In the genomic region with DNA sequence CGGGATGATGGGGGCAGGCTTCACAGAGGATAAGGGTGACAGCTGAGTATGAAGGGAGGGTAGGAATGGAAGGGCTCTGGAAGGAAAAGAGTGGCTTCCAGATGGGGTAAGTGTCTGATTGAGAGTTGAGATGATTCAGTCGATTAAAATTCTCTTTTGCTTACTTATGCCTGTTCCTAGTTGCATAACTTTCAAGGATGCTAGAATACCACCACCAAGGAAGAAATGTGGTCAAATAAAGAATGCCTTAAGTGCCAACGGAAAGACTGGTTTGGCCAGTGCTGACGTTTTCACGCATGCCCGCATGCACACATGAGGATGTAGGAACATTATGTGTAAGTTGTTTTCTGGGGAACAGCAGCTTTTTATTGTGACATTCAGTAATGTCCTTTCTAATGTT, we compare ENCODE assay signal across 14 cellular contexts.
DNase-seq lines count a peak whose midpoint lies in the region; TF ChIP-seq lines count a peak whose summit lies in the region.
"Had no signal": no experiment of that assay in that cellular context is flagged by ENCODE, and none has a peak within 500 bp of the region (broad histone marks: within the 10 kb centered on the region; RNA-seq: fewer than 3 reads in every experiment).

No MANE protein-coding gene starts in this region.

- H3K36me3 ChIP-seq in mesendoderm (ENCODE audit: control insufficient read depth, insufficient read depth, low read length) = no peaks in the 10 kb centered on the region

- no peak overlapping the region for H2AK5ac ChIP-seq in mesendoderm (ENCODE audit: low read length)

- no TSS peak for BruUV-seq in MCF 10A (replicated peaks; lab: Mats Ljungman, UMichigan)

- H3K4me3 Mint-ChIP-seq in MCF 10A (ENCODE audit: unreplicated experiment) = no peak overlapping the region
- no peak overlapping the region for H3K4me3 Mint-ChIP-seq in endothelial cell (ENCODE audit: unreplicated experiment)
- H3K4me3 Mint-ChIP-seq: GM23338, IgD-negative memory B cell had no signal

- no CpG with 5 or more reads among the region's 6 CpGs for WGBS in mesendoderm (ENCODE audit: extremely low coverage, insufficient coverage, low lambda C conversion rate)

- H3K4me1 ChIP-seq in mesendoderm (ENCODE audit: control insufficient read depth, low read depth, low read length) = no peaks in the 10 kb centered on the region

- no peak overlapping the region for H3K56ac ChIP-seq in mesendoderm (ENCODE audit: low read length)

- peak; percentile 93 for DNase-seq in AG04449 (ENCODE audit: low read depth, low spot score)
- DNase-seq in HT1080 (ENCODE audit: low read depth) = peak; percentile 86
- peak; percentile 82 for DNase-seq in MCF 10A (ENCODE audit: unreplicated experiment)
- DNase-seq in kidney glomerular epithelial cell (lab: John Stamatoyannopoulos, UW) = peak; percentile 65
- DNase-seq in mesendoderm = no peak
- no peak for DNase-seq in endothelial cell (ENCODE audit: low spot score)
- no peak for DNase-seq in NCI-H2107 treated with DMSO at 0.1 percent for 48 hours (lab: John Stamatoyannopoulos, UW; ENCODE audit: unreplicated experiment)
- no peak for DNase-seq in NK-92 treated with Interleukin-12 subunit alpha and Interleukin-12 subunit beta, amount 100 ng/mL, for 24 hours (lab: John Stamatoyannopoulos, UW)
- DNase-seq: activated CD4-positive, CD25-positive, alpha-beta regulatory T cell; caudate nucleus; NCI-H2107 had no signal

- no peak overlapping the region for H3K18ac ChIP-seq in mesendoderm (ENCODE audit: low read length)

- no peak overlapping the region for H3K4me3 ChIP-seq in AG04449 (ENCODE audit: low read depth, low read length)
- H3K4me3 ChIP-seq in mesendoderm (ENCODE audit: low read length) = no peak overlapping the region
- H3K4me3 ChIP-seq: GM23338 had no signal

- H3K4ac ChIP-seq in mesendoderm (ENCODE audit: low read depth, low read length) = no peak overlapping the region

- H4K8ac ChIP-seq in mesendoderm (ENCODE audit: low read depth, low read length) = no peak overlapping the region

- H3K4me1 Mint-ChIP-seq in MCF 10A (ENCODE audit: insufficient read depth, unreplicated experiment) = peaks cover 7% of the 10 kb centered on the region
- H3K4me1 Mint-ChIP-seq in endothelial cell (ENCODE audit: unreplicated experiment) = peaks cover 8% of the 10 kb centered on the region
- H3K4me1 Mint-ChIP-seq: IgD-negative memory B cell had no signal

- H3K27ac Mint-ChIP-seq in MCF 10A (ENCODE audit: low read depth, unreplicated experiment) (peak overlapping the region; percentile 47), endothelial cell (ENCODE audit: unreplicated experiment) (no peak overlapping the region)
- H3K27ac Mint-ChIP-seq: GM23338, IgD-negative memory B cell, progenitor cell of endocrine pancreas had no signal

- no peak overlapping the region for H3K23ac ChIP-seq in mesendoderm (ENCODE audit: low read length)

- H3K27ac ChIP-seq in mesendoderm (ENCODE audit: low read depth, low read length) = no peak overlapping the region

- H3K79me1 ChIP-seq in mesendoderm (ENCODE audit: low read length) = no peaks in the 10 kb centered on the region

- no peak overlapping the region for H2BK120ac ChIP-seq in mesendoderm (ENCODE audit: low read depth, low read length)

- H3K79me2 ChIP-seq in mesendoderm (ENCODE audit: control insufficient read depth, insufficient read depth, low read length) = no peaks in the 10 kb centered on the region

- TF ChIP-seq CTCF in AG04449 (IDR thresholded peaks at IDR 0.05; ENCODE audit: insufficient read depth, low read length, missing control alignments) (no peak), MCF 10A (IDR thresholded peaks at IDR 0.05; ENCODE audit: unreplicated experiment) (no peak), endothelial cell (IDR thresholded peaks at IDR 0.05; ENCODE audit: unreplicated experiment) (no peak)

- no peaks in the 10 kb centered on the region for H3K9me3 Mint-ChIP-seq in MCF 10A (ENCODE audit: unreplicated experiment)
- no peaks in the 10 kb centered on the region for H3K9me3 Mint-ChIP-seq in endothelial cell (ENCODE audit: unreplicated experiment)

- CTCF ChIA-PET in AG04449 (lab: Yijun Ruan, JAX) = interaction anchor here (1.4 to 2.6 kb wide), 2 partner anchors 8 to 505 kb away, joined by 3 to 9 read pairs; no protein-coding TSS in a partner anchor
- CTCF ChIA-PET in MCF 10A (lab: Yijun Ruan, JAX) = interaction anchor here (0.6 to 1.4 kb wide), 3 partner anchors 264 to 897 kb away, joined by 3 to 4 read pairs (median 3); no protein-coding TSS in a partner anchor

- H3K9ac ChIP-seq in mesendoderm (ENCODE audit: low read length) = no peak overlapping the region

- no peak overlapping the region for H3K4me2 ChIP-seq in mesendoderm (ENCODE audit: low read length)
- H3K4me2 ChIP-seq: GM23338 had no signal

- H4K5ac ChIP-seq in mesendoderm (ENCODE audit: low read length) = no peak overlapping the region

- no peaks in the 10 kb centered on the region for H3K27me3 ChIP-seq in mesendoderm (ENCODE audit: insufficient read depth, low read length, poor library complexity)

- H2BK15ac ChIP-seq in mesendoderm (replicated peaks; ENCODE audit: low read depth) = no peak overlapping the region

- no peaks in the 10 kb centered on the region for H3K36me3 Mint-ChIP-seq in MCF 10A (ENCODE audit: insufficient read depth, unreplicated experiment)
- H3K36me3 Mint-ChIP-seq in endothelial cell (ENCODE audit: low read depth, unreplicated experiment) = no peaks in the 10 kb centered on the region
- H3K36me3 Mint-ChIP-seq: IgD-negative memory B cell had no signal

- no peak overlapping the region for H2BK5ac ChIP-seq in mesendoderm (ENCODE audit: low read length)

- no peaks in the 10 kb centered on the region for H3K27me3 Mint-ChIP-seq in MCF 10A (ENCODE audit: insufficient read depth, unreplicated experiment)
- H3K27me3 Mint-ChIP-seq in endothelial cell (ENCODE audit: unreplicated experiment) = peaks cover 4% of the 10 kb centered on the region
- H3K27me3 Mint-ChIP-seq: IgD-negative memory B cell, progenitor cell of endocrine pancreas had no signal

- intact Hi-C loops in MCF 10A (cut with micrococcal nuclease) = no loop called here

- POLR2A ChIA-PET in AG04449 (lab: Yijun Ruan, JAX) (no interaction called here), MCF 10A (lab: Yijun Ruan, JAX) (interaction anchor here (0.7 to 1.2 kb wide), 2 partner anchors 9 to 51 kb away, joined by 3 to 4 read pairs; no protein-coding TSS in a partner anchor)

Comparison
In these comparisons a context has a peak if more than half of its experiments do, and no peak if none do; other contexts are left out.
1. DNase-seq: peak in AG04449 (single experiment), HT1080 (single experiment), MCF 10A (single experiment) and kidney glomerular epithelial cell (single experiment); none in mesendoderm (single experiment), endothelial cell (single experiment), NCI-H2107 treated with DMSO at 0.1 percent for 48 hours (single experiment) and NK-92 treated with Interleukin-12 subunit alpha and Interleukin-12 subunit beta, amount 100 ng/mL, for 24 hours (single experiment).